8 cellular contexts compared by ENCODE assay signal in the genomic region with DNA sequence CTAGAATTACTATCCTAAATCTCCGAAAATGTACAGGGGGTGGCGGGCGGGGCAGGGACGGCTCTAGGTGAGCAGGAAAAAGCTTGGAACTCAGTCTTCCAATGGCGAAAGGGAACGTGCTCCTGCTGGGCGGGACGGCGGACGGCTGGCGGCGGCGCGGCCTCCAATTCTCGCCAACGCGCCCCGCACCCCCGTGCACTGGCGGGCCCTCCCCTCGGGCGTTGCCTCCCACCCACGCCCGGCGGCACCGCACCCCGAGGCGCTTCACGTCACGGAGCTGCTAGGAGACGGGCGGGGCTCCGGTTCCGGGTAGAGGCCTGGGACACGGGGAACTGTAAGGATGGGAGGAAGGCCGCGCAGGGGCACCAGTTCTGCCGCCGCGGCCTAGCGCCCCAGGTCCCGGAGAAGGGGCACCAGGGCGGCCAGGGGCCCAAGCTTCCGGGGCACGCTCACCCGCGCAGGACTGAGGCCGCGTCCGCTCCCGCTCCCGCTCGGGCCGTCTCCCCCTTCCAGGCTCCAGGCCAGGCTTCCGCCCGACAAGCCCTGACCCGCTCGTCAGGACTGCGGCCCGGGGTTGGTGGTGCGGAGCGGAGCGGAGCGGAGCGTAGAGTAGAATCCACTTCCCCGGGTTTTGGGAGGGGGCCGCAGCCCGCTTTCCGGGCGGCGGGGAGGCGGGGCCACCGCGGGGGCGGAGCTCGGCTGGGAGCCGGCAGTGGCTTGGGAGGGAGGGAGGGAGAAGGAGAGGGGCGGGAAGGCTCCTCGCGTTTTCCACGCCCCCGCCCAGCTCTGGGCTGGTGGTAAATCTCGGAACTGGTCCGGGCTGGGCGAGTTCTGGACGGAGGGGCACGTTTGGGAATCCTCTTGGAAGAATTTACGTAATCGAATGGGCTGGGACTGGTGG. TPM values are rescaled to one million over a fixed set of nuclear protein-coding genes. Genes with fewer than 3 reads are reported as not detected.
A peak's percentile ranks its signal among the peaks of the same experiment; 100 is the strongest.
DNase-seq lines count a peak whose midpoint lies in the region; ATAC-seq and TF ChIP-seq lines count a peak whose summit lies in the region.

A gene (minus strand): TSS at position 594 of the 901 bp plus-strand sequence. CDS start 3,167 bp downstream, outside the sequence.

- H3K36me3 ChIP-seq in parathyroid adenoma (ENCODE audit: control insufficient read depth, insufficient read depth, low read length) (no peaks in the 10 kb centered on the region), tibial nerve (peaks cover 0 to 12% (median 0%) of the 10 kb centered on the region in 3 donors)

- DNase-seq in GM12864 (ENCODE audit: low read depth) (peak; percentile 84), NCI-H1417 (lab: John Stamatoyannopoulos, UW) (peak; percentile 86 to 99 (median 98)), SW 1271 (lab: John Stamatoyannopoulos, UW) (peak; percentile 75 to 90), Right ventricle myocardium superior (peak; percentile 97), tibial nerve (ENCODE audit: low spot score in 2 of 2) (peak; percentile 91 to 92)
- DNase-seq in activated naive CD8-positive, alpha-beta T cell treated with anti-CD3 and anti-CD28 coated beads, Interleukin-2, amount 50 U/mL, for 16 hours (ENCODE audit: low read depth, low spot score): peak; percentile 81

- ATAC-seq in HG02759 (IDR thresholded peaks at IDR 0.05; ENCODE audit: unreplicated experiment) (peak; percentile 87), Right ventricle myocardium superior (ENCODE audit: poor library complexity) (peak; percentile 97)

- peak within 1 kb of the TSS; percentile 100 for H3K27ac ChIP-seq in parathyroid adenoma
- peak within 1 kb of the TSS; percentile 98 to 100 (median 98) for H3K27ac ChIP-seq in tibial nerve

- peak within 1 kb of the TSS; percentile 95 for H3K4me3 ChIP-seq in GM12864 (ENCODE audit: low read depth, low read length)
- peak within 1 kb of the TSS; percentile 81 for H3K4me3 ChIP-seq in parathyroid adenoma (ENCODE audit: low read depth, low read length)
- peak within 1 kb of the TSS; percentile 82 to 97 (median 87) for H3K4me3 ChIP-seq in tibial nerve

- TF ChIP-seq CTCF in GM12864 (IDR thresholded peaks at IDR 0.05; ENCODE audit: low read depth, low read length, missing control alignments) (no peak), parathyroid adenoma (IDR thresholded peaks at IDR 0.05) (no peak), tibial nerve (IDR thresholded peaks at IDR 0.05) (peak in 2 of 5 experiments; percentile 33 to 51)

- no peaks in the 10 kb centered on the region for H3K4me1 ChIP-seq in parathyroid adenoma
- peaks cover 0 to 43% (median 7%) of the 10 kb centered on the region in 4 donors for H3K4me1 ChIP-seq in tibial nerve

- peak; percentile 60 to 94 for TF ChIP-seq EP300 in tibial nerve (IDR thresholded peaks at IDR 0.05)

- peak within 1 kb of the TSS; percentile 89 for H2AFZ ChIP-seq in parathyroid adenoma

- H3K27me3 ChIP-seq in parathyroid adenoma (ENCODE audit: control insufficient read depth, insufficient read depth, low read length) (no peaks in the 10 kb centered on the region), tibial nerve (no peaks in the 10 kb centered on the region)

- H3K9me3 ChIP-seq in parathyroid adenoma (ENCODE audit: control insufficient read depth, low read length) (no peaks in the 10 kb centered on the region), tibial nerve (no peaks in the 10 kb centered on the region)

- H3K79me2 ChIP-seq in parathyroid adenoma: no peaks in the 10 kb centered on the region

- peak; percentile 76 to 90 for TF ChIP-seq POLR2A in tibial nerve (IDR thresholded peaks at IDR 0.05)

- peak within 1 kb of the TSS; percentile 87 for H3K4me2 ChIP-seq in parathyroid adenoma (ENCODE audit: low read length)

- intact Hi-C loops in Right ventricle myocardium superior (cut with DNase I): loop anchor here (5.0 kb wide), 1 partner anchor 68 kb away; a partner anchor contains a TSS

- H3K9ac ChIP-seq in parathyroid adenoma: peak within 1 kb of the TSS; percentile 98

- WGBS in tibial nerve, 2 donors: 0% methylated on average over 49 to 60 of the region's 89 CpGs

RNA-seq across cellular contexts. Expression of the gene that starts here (rescaled TPM):
- total RNA-seq in Right ventricle myocardium superior (12.9 TPM), tibial nerve (10 to 100 TPM; 11.4 to 31.5 (median 18.5) TPM)

Comparison
In these comparisons a context has a peak if more than half of its experiments do, and no peak if none do; other contexts are left out.
1. Peak in every context shown above with its lines: DNase-seq, ATAC-seq, H3K4me3 ChIP-seq and H3K27ac ChIP-seq.